1 cellular context compared by ENCODE assay signal in genomic region chr9:114373960-114374730, GRCh38.
TF ChIP-seq lines count a peak whose summit lies in the region.

No MANE protein-coding gene starts in this region.

TF ChIP-seq in GM23338, 12 proteins besides CTCF, POLR2A, EP300 and RAD21 (continued from another document):
- TF ChIP-seq ETS1 (IDR thresholded peaks at IDR 0.05) (no peak), ZNF462 (CRISPR knock-in tag; IDR thresholded peaks at IDR 0.05) (no peak), EZH2phosphoT487 (IDR thresholded peaks at IDR 0.05; ENCODE audit: unreplicated experiment) (no peak), STAT1 (IDR thresholded peaks at IDR 0.05; ENCODE audit: unreplicated experiment) (no peak), JUNB (IDR thresholded peaks at IDR 0.05; ENCODE audit: unreplicated experiment) (no peak), REST (IDR thresholded peaks at IDR 0.05; ENCODE audit: unreplicated experiment) (no peak)
